In genomic region chr9:11038956-11039355, GRCh38 we compare ENCODE assay signal across 2 cellular contexts.
TF ChIP-seq lines count a peak whose summit lies in the region.

No MANE protein-coding gene starts in this region.

TF ChIP-seq in H1, 55 proteins besides CTCF, POLR2A, EP300 and RAD21:
- TF ChIP-seq NANOG (IDR thresholded peaks at IDR 0.05; ENCODE audit: insufficient read depth, low read depth, low read length, poor library complexity, severe bottlenecking) (no peak), POU5F1 (IDR thresholded peaks at IDR 0.05; ENCODE audit: low read depth, low read length) (no peak), SRF (IDR thresholded peaks at IDR 0.05; ENCODE audit: low read depth, low read length) (peak; percentile 49; the same call in 1 of the 2 replicates), ATF2 (IDR thresholded peaks at IDR 0.05; ENCODE audit: low read length) (no peak)

TF ChIP-seq in HepG2, 621 proteins besides CTCF, POLR2A, EP300 and RAD21:
- TF ChIP-seq SSRP1 (CRISPR knock-in tag; IDR thresholded peaks at IDR 0.05) (no peak), SRSF1 (optimal IDR thresholded peaks at IDR 0.05; ENCODE audit: low read depth, low read length) (no peak), SOX6 (IDR thresholded peaks at IDR 0.05) (no peak), SOX6 (CRISPR knock-in tag; IDR thresholded peaks at IDR 0.05) (no peak), SUZ12 (IDR thresholded peaks at IDR 0.05; ENCODE audit: low read depth, low read length) (no peak), ZNF333 (CRISPR knock-in tag; IDR thresholded peaks at IDR 0.05; ENCODE audit: borderline replicate concordance) (no peak), CREM (IDR thresholded peaks at IDR 0.05) (no peak), CREM (CRISPR knock-in tag; IDR thresholded peaks at IDR 0.05) (no peak), ZNF703 (CRISPR knock-in tag; IDR thresholded peaks at IDR 0.05; ENCODE audit: borderline replicate concordance) (no peak), RNF2 (conservative IDR thresholded peaks at IDR 0.05; ENCODE audit: low read depth) (no peak), UBTF (CRISPR knock-in tag; IDR thresholded peaks at IDR 0.05) (no peak), ZBED4 (CRISPR knock-in tag; IDR thresholded peaks at IDR 0.05; ENCODE audit: borderline replicate concordance) (no peak), POGK (CRISPR knock-in tag; conservative IDR thresholded peaks at IDR 0.05) (no peak), REL (CRISPR knock-in tag; conservative IDR thresholded peaks at IDR 0.05) (no peak), CBFB (CRISPR knock-in tag; IDR thresholded peaks at IDR 0.05) (no peak), BCL6 (CRISPR knock-in tag; IDR thresholded peaks at IDR 0.05) (no peak), ATM (IDR thresholded peaks at IDR 0.05; ENCODE audit: borderline replicate concordance) (no peak), CAMTA2 (CRISPR knock-in tag; IDR thresholded peaks at IDR 0.05; ENCODE audit: borderline replicate concordance) (no peak), SP5 (CRISPR knock-in tag; IDR thresholded peaks at IDR 0.05; ENCODE audit: borderline replicate concordance, low read depth) (no peak), AGO1 (IDR thresholded peaks at IDR 0.05; ENCODE audit: low read depth, low read length, poor library complexity, severe bottlenecking) (no peak)
TF ChIP-seq in HepG2: peak in this region for 0.
